Comparison of ENCODE assay signal across 8 cellular contexts in the genomic region with DNA sequence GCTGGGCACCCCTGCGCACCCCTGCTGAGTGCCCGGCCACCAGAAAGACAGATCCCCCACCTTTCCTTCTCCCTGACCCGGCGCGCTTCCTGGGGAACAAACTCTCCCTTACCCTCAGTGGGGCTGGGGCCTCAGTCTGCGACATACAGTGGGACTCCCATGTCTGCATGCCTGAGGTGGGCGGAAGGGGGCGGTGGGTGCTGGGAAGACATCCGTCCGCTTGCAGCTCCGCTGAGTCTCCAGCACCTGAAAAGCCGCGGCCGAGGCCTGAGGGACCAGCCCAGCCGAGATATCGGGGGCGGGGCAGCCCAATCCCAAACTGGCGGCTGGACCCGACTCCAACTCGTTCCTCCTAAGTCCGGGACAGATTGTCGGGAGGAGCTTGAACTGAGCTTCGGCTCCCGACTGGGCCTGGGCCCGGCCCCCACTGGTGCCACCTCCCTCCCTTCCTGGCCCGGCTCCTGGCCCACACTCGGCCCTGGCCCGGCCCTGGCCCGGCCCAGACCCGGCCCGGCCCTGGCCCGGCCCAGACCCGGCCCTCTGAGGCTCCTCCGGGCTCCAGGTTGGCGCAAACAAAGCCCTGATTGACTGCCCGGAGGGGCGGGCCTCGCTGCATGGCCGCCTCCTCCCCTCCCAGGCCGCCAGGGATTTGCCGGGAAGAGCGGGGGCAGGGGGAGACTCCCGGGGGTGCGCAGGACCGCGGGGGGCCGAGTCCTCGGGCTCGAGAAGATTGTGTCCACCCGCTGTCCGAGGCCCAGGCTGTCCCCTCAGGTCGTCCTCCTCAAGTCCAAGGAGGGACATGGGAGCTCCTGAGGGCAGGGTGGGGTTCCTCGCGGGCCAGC. TPM values are rescaled to one million over a fixed set of nuclear protein-coding genes. Genes with fewer than 3 reads are reported as not detected.
A peak's percentile ranks its signal among the peaks of the same experiment; 100 is the strongest.
DNase-seq lines count a peak whose midpoint lies in the region; ATAC-seq, FAIRE-seq and TF ChIP-seq lines count a peak whose summit lies in the region.

No MANE protein-coding gene starts in this region.

- H3K4me3 ChIP-seq in SK-N-SH (ENCODE audit: low read depth in 2 of 2, low read length in 1 of 2) (peak overlapping the region; percentile 56 to 62), kidney (ENCODE audit: low read length in 2 of 2) (peak overlapping the region; percentile 55 to 63), skeletal muscle tissue (ENCODE audit: low read length in 3 of 3) (peak overlapping the region; percentile 70 to 74 (median 70)), OCI-LY7 (ENCODE audit: low read depth, low read length, poor library complexity, severe bottlenecking) (no peak overlapping the region)

- peaks cover 27% of the 10 kb centered on the region for H3K27me3 Mint-ChIP-seq in T-helper 2 cell treated with Interferon-gamma antibody and Interleukin-4, amounts not matched to agents 5 μg/mL and 100 μg/mL, for 36 hours (ENCODE audit: low read depth)

- no peaks in the 10 kb centered on the region for H3K9me3 Mint-ChIP-seq in T-helper 2 cell treated with Interferon-gamma antibody and Interleukin-4, amounts not matched to agents 5 μg/mL and 100 μg/mL, for 36 hours

- H3F3A ChIP-seq in SK-N-SH (replicated peaks; ENCODE audit: insufficient read depth) = no peaks in the 10 kb centered on the region

- H3K4me1 ChIP-seq in SK-N-SH (ENCODE audit: control insufficient read depth in 1 of 2, insufficient read depth in 2 of 2, low read depth in 1 of 2, low read length in 1 of 2) (peaks cover 0 to 10% of the 10 kb centered on the region in 2 experiments; a peak in 1 of 4 replicates), kidney (ENCODE audit: control insufficient read depth in 1 of 2, insufficient read depth in 1 of 2, low read depth in 1 of 2, low read length in 2 of 2) (peaks cover 0 to 3% of the 10 kb centered on the region in 2 donors), skeletal muscle tissue (ENCODE audit: control insufficient read depth in 3 of 3, insufficient read depth in 3 of 3, low read length in 3 of 3) (peaks cover 9 to 13% (median 10%) of the 10 kb centered on the region in 3 donors), OCI-LY7 (ENCODE audit: insufficient read depth, low read length, poor library complexity, severe bottlenecking) (no peaks in the 10 kb centered on the region)

- TF ChIP-seq EP300 in SK-N-SH (IDR thresholded peaks at IDR 0.05; ENCODE audit: borderline replicate concordance in 1 of 2, low read depth in 1 of 2, low read length in 1 of 2) = no peak

- peak overlapping the region; percentile 75 for H3K9ac ChIP-seq in SK-N-SH
- peak overlapping the region; percentile 9 to 69 for H3K9ac ChIP-seq in kidney (ENCODE audit: low read length in 2 of 2)
- H3K9ac ChIP-seq in skeletal muscle tissue (ENCODE audit: low read depth in 1 of 3, low read length in 3 of 3) = peak overlapping the region; percentile 57 to 79 (median 70)

- peaks cover 2% of the 10 kb centered on the region for H3K4me1 Mint-ChIP-seq in T-helper 2 cell treated with Interferon-gamma antibody and Interleukin-4, amounts not matched to agents 5 μg/mL and 100 μg/mL, for 36 hours (ENCODE audit: low read depth)

- no peak for DNase-seq in T-helper 2 cell treated with Interferon-gamma antibody and Interleukin-4, amounts not matched to agents 5 μg/mL and 100 μg/mL, for 36 hours (ENCODE audit: low spot score)
- DNase-seq in T-helper 2 cell (no peak), SK-N-SH (peak; percentile 78), kidney (peak; percentile 90), OCI-LY7 (ENCODE audit: low spot score) (no peak)

- BruUV-seq in OCI-LY7 (replicated peaks; lab: Mats Ljungman, UMichigan) = no TSS peak

- H3K27me3 ChIP-seq in SK-N-SH (ENCODE audit: insufficient read depth) (peaks cover 14% of the 10 kb centered on the region; the same call in 1 of the 2 replicates), skeletal muscle tissue (ENCODE audit: control insufficient read depth in 3 of 3, insufficient read depth in 3 of 3, low read length in 3 of 3) (peaks cover 0 to 24% (median 0%) of the 10 kb centered on the region in 3 donors)

- CTCF ChIA-PET in SK-N-SH (lab: Yijun Ruan, JAX) = interaction anchor here (0.8 to 3.1 kb wide), 6 partner anchors 10 to 114 kb away, joined by 3 to 16 read pairs (median 4); no protein-coding TSS in a partner anchor
- CTCF ChIA-PET in OCI-LY7 (lab: Charles Lee; ENCODE audit: unreplicated experiment) = no interaction called here

- H3K9me2 ChIP-seq in SK-N-SH = no peaks in the 10 kb centered on the region
- H3K9me2 ChIP-seq in OCI-LY7 (ENCODE audit: insufficient read depth, low read length) = no peaks in the 10 kb centered on the region

- H4K20me1 ChIP-seq in SK-N-SH (ENCODE audit: insufficient read depth) (no peaks in the 10 kb centered on the region), OCI-LY7 (ENCODE audit: insufficient read depth, low read length) (no peaks in the 10 kb centered on the region)

- POLR2A ChIA-PET in SK-N-SH (lab: Yijun Ruan, JAX) (interaction anchor here (0.6 to 1.2 kb wide), 6 partner anchors 25 to 194 kb away, joined by 3 to 5 read pairs (median 4); partner anchors contain the start of gene RLIM), OCI-LY7 (lab: Charles Lee) (no interaction called here)

- H3K9me3 ChIP-seq in SK-N-SH = no peaks in the 10 kb centered on the region
- H3K9me3 ChIP-seq in kidney (ENCODE audit: control insufficient read depth in 1 of 2, low read length in 2 of 2) = no peaks in the 10 kb centered on the region
- no peaks in the 10 kb centered on the region for H3K9me3 ChIP-seq in skeletal muscle tissue (ENCODE audit: control insufficient read depth in 3 of 3, low read length in 3 of 3)
- H3K9me3 ChIP-seq in OCI-LY7 (ENCODE audit: low read length) = no peaks in the 10 kb centered on the region

- no peak overlapping the region for H3K27ac Mint-ChIP-seq in T-helper 2 cell treated with Interferon-gamma antibody and Interleukin-4, amounts not matched to agents 5 μg/mL and 100 μg/mL, for 36 hours

- peak overlapping the region; percentile 80 for H3K4me3 Mint-ChIP-seq in T-helper 2 cell treated with Interferon-gamma antibody and Interleukin-4, amounts not matched to agents 5 μg/mL and 100 μg/mL, for 36 hours

- H3K79me2 ChIP-seq in SK-N-SH (ENCODE audit: insufficient read depth) = no peaks in the 10 kb centered on the region
- no peaks in the 10 kb centered on the region for H3K79me2 ChIP-seq in OCI-LY7 (ENCODE audit: insufficient read depth, low read depth, low read length)

- no peak for TF ChIP-seq RAD21 in SK-N-SH (IDR thresholded peaks at IDR 0.05; ENCODE audit: low read length)

- peak overlapping the region; percentile 82 to 84 for H3K27ac ChIP-seq in SK-N-SH (ENCODE audit: low read depth in 2 of 2, low read length in 1 of 2)
- H3K27ac ChIP-seq in cingulate gyrus (ENCODE audit: low read depth, low read length) = peak overlapping the region; percentile 69
- H3K27ac ChIP-seq in kidney (ENCODE audit: low read depth in 2 of 2, low read length in 2 of 2) = peak overlapping the region; percentile 88 to 94
- H3K27ac ChIP-seq in skeletal muscle tissue (ENCODE audit: low read depth, low read length) = peak overlapping the region; percentile 80
- H3K27ac ChIP-seq in OCI-LY7 (ENCODE audit: low read depth, low read length, poor library complexity, severe bottlenecking) = no peak overlapping the region

- H3K36me3 Mint-ChIP-seq in T-helper 2 cell treated with Interferon-gamma antibody and Interleukin-4, amounts not matched to agents 5 μg/mL and 100 μg/mL, for 36 hours (ENCODE audit: low read depth) = no peaks in the 10 kb centered on the region

- FAIRE-seq in kidney (lab: Jason Lieb, UNC) = no peak

- ATAC-seq in HG03469 (IDR thresholded peaks at IDR 0.05; ENCODE audit: unreplicated experiment) = no peak

- H3K36me3 ChIP-seq in SK-N-SH (replicated peaks in 1 of 2; ENCODE audit: control insufficient read depth in 1 of 2, insufficient read depth in 2 of 2, low read length in 1 of 2) = no peaks in the 10 kb centered on the region
- H3K36me3 ChIP-seq in kidney (ENCODE audit: control insufficient read depth in 1 of 2, insufficient read depth in 2 of 2, low read length in 2 of 2) = no peaks in the 10 kb centered on the region
- no peaks in the 10 kb centered on the region for H3K36me3 ChIP-seq in skeletal muscle tissue (ENCODE audit: control insufficient read depth in 3 of 3, insufficient read depth in 3 of 3, low read length in 3 of 3)
- H3K36me3 ChIP-seq in OCI-LY7 (ENCODE audit: insufficient read depth, low read length) = no peaks in the 10 kb centered on the region

- 8% methylated on average over 14 of the region's 54 CpGs for WGBS in SK-N-SH (ENCODE audit: low lambda C conversion rate)

- intact Hi-C loops in kidney (cut with DNase I) (no loop called here), OCI-LY7 (cut with micrococcal nuclease; ENCODE audit: unreplicated experiment) (no loop called here)

- peak overlapping the region; percentile 56 for H2AFZ ChIP-seq in SK-N-SH (ENCODE audit: low read depth)
- no peak overlapping the region for H2AFZ ChIP-seq in OCI-LY7 (ENCODE audit: low read length)

- no peak for TF ChIP-seq CTCF in SK-N-SH (IDR thresholded peaks at IDR 0.05)
- TF ChIP-seq CTCF in kidney (IDR thresholded peaks at IDR 0.05; ENCODE audit: borderline replicate concordance, extremely low read depth, insufficient read depth) = no peak
- TF ChIP-seq CTCF in OCI-LY7 (conservative IDR thresholded peaks at IDR 0.05; ENCODE audit: low read length) = no peak

- H3K4me2 ChIP-seq in SK-N-SH (peak overlapping the region; percentile 77), OCI-LY7 (ENCODE audit: low read length) (no peak overlapping the region)

TF ChIP-seq in SK-N-SH, 30 proteins besides CTCF, POLR2A, EP300 and RAD21:
- TF ChIP-seq ELF1 (IDR thresholded peaks at IDR 0.05) (no peak), RFX5 (IDR thresholded peaks at IDR 0.05; ENCODE audit: low read length) (no peak), FOXM1 (IDR thresholded peaks at IDR 0.05; ENCODE audit: low read depth) (no peak), SMC3 (IDR thresholded peaks at IDR 0.05; ENCODE audit: low read depth, low read length) (no peak)
- TF ChIP-seq, protein P1, sequence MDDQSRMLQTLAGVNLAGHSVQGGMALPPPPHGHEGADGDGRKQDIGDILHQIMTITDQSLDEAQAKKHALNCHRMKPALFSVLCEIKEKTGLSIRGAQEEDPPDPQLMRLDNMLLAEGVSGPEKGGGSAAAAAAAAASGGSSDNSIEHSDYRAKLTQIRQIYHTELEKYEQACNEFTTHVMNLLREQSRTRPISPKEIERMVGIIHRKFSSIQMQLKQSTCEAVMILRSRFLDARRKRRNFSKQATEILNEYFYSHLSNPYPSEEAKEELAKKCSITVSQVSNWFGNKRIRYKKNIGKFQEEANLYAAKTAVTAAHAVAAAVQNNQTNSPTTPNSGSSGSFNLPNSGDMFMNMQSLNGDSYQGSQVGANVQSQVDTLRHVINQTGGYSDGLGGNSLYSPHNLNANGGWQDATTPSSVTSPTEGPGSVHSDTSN (IDR thresholded peaks at IDR 0.05) = peak; percentile 79
TF ChIP-seq in SK-N-SH: peak in this region for 1.

RNA-seq across cellular contexts. Expression of gene SLC16A2, which starts 0.9 kb away (rescaled TPM):
- polyA plus RNA-seq in SK-N-SH (2012; rRNA removed) = 10.9 and 13.1 TPM in 2 replicates
- polyA plus RNA-seq in SK-N-SH (2012; cell fraction: cytosol; rRNA removed) = 6.5 and 8.8 TPM in 2 replicates
- 14.6 and 24.4 TPM in 2 replicates for polyA plus RNA-seq in SK-N-SH (2012; cell fraction: nucleus; rRNA removed)
- total RNA-seq in kidney = 13.8 TPM
- 17.2 TPM for polyA plus RNA-seq in kidney (ENCODE audit: insufficient read depth, low read depth, low replicate concordance)
- total RNA-seq in skeletal muscle tissue = 12.5 TPM
- total RNA-seq in OCI-LY7 (2014; rRNA removed; shearing (Covaris generic)) = not detected in 2 replicates
- total RNA-seq in OCI-LY7 (2022) = not detected in 2 replicates

Comparison
In these comparisons a context has a peak if more than half of its experiments do, and no peak if none do; other contexts are left out.
1. DNase-seq: peak in SK-N-SH (single experiment) and kidney (single experiment); none in T-helper 2 cell treated with Interferon-gamma antibody and Interleukin-4, amounts not matched to agents 5 μg/mL and 100 μg/mL, for 36 hours (single experiment), T-helper 2 cell (0 of 5) and OCI-LY7 (single experiment).
2. RNA of gene SLC16A2, which starts 0.9 kb away (total RNA-seq): 13.8 TPM in kidney (single experiment) and 12.5 TPM in skeletal muscle tissue (single experiment); not detected in OCI-LY7; every median in the first group is over 10 times any median in the second.
3. Peak in every context shown above with its lines, with median percentiles within 50 percentile points of each other: H3K9ac ChIP-seq.